In the genomic region with DNA sequence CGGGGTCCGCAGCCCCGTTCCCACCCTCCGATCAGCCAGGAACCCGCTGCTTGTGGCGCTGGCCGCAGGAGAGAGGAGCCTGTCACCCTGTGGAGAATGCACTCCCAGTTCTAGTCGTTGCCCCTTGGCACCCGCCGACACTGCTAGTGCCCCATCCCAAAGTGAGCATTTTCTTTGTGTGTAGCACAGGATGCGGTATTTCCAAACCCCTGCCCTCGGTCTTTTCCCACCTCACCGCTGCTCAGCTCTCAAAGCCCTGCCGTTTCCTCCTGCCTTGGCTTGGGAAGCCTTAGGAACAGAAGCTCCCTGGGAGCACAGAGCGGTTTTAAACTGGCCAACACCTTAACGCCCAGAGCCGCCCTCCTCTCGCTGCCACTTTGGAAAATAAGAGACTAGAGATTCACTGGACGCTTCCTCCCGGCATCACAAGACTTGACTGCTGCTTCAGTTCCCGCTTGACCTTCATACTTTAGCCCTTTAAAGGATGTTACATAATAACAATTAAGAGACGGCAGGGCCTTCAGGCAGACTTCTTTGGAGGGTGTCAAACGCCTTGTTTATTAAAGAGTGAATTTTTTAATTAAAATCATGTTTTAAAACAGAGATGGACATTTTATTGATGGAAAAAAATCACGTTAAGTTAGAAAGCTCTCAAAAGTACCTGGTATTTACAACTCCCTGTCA, we compare ENCODE assay signal across 1 cellular context.
TF ChIP-seq lines count a peak whose summit lies in the region.

No MANE protein-coding gene starts in this region.

TF ChIP-seq in HepG2, 621 proteins besides CTCF, POLR2A, EP300 and RAD21 (continues in another document):
- TF ChIP-seq, protein P1, sequence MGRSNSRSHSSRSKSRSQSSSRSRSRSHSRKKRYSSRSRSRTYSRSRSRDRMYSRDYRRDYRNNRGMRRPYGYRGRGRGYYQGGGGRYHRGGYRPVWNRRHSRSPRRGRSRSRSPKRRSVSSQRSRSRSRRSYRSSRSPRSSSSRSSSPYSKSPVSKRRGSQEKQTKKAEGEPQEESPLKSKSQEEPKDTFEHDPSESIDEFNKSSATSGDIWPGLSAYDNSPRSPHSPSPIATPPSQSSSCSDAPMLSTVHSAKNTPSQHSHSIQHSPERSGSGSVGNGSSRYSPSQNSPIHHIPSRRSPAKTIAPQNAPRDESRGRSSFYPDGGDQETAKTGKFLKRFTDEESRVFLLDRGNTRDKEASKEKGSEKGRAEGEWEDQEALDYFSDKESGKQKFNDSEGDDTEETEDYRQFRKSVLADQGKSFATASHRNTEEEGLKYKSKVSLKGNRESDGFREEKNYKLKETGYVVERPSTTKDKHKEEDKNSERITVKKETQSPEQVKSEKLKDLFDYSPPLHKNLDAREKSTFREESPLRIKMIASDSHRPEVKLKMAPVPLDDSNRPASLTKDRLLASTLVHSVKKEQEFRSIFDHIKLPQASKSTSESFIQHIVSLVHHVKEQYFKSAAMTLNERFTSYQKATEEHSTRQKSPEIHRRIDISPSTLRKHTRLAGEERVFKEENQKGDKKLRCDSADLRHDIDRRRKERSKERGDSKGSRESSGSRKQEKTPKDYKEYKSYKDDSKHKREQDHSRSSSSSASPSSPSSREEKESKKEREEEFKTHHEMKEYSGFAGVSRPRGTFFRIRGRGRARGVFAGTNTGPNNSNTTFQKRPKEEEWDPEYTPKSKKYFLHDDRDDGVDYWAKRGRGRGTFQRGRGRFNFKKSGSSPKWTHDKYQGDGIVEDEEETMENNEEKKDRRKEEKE (IDR thresholded peaks at IDR 0.05) = no peak
- TF ChIP-seq ZNF550 (CRISPR knock-in tag; IDR thresholded peaks at IDR 0.05; ENCODE audit: borderline replicate concordance) = 0 out of 2 replicates have a peak, but pooled peaks have one; percentile 28
- TF ChIP-seq ZSCAN25 (CRISPR knock-in tag; IDR thresholded peaks at IDR 0.05) = 0 out of 2 replicates have a peak, but pooled peaks have one; percentile 41
- TF ChIP-seq, protein P2, sequence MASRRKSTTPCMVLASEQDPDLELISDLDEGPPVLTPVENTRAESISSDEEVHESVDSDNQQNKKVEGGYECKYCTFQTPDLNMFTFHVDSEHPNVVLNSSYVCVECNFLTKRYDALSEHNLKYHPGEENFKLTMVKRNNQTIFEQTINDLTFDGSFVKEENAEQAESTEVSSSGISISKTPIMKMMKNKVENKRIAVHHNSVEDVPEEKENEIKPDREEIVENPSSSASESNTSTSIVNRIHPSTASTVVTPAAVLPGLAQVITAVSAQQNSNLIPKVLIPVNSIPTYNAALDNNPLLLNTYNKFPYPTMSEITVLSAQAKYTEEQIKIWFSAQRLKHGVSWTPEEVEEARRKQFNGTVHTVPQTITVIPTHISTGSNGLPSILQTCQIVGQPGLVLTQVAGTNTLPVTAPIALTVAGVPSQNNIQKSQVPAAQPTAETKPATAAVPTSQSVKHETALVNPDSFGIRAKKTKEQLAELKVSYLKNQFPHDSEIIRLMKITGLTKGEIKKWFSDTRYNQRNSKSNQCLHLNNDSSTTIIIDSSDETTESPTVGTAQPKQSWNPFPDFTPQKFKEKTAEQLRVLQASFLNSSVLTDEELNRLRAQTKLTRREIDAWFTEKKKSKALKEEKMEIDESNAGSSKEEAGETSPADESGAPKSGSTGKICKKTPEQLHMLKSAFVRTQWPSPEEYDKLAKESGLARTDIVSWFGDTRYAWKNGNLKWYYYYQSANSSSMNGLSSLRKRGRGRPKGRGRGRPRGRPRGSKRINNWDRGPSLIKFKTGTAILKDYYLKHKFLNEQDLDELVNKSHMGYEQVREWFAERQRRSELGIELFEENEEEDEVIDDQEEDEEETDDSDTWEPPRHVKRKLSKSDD (CRISPR knock-in tag; IDR thresholded peaks at IDR 0.05; ENCODE audit: low read depth) = no peak
- peak; percentile 57; the same call in 1 of the 2 replicates for TF ChIP-seq ZNF292 (CRISPR knock-in tag; IDR thresholded peaks at IDR 0.05; ENCODE audit: borderline replicate concordance, low read depth)
- TF ChIP-seq, protein P3, sequence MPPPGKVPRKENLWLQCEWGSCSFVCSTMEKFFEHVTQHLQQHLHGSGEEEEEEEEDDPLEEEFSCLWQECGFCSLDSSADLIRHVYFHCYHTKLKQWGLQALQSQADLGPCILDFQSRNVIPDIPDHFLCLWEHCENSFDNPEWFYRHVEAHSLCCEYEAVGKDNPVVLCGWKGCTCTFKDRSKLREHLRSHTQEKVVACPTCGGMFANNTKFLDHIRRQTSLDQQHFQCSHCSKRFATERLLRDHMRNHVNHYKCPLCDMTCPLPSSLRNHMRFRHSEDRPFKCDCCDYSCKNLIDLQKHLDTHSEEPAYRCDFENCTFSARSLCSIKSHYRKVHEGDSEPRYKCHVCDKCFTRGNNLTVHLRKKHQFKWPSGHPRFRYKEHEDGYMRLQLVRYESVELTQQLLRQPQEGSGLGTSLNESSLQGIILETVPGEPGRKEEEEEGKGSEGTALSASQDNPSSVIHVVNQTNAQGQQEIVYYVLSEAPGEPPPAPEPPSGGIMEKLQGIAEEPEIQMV (CRISPR knock-in tag; IDR thresholded peaks at IDR 0.05; ENCODE audit: low read depth) = 0 out of 2 replicates have a peak, but pooled peaks have one; percentile 27
- peak; percentile 44; the same call in 1 of the 2 replicates for TF ChIP-seq ZNF691 (CRISPR knock-in tag; IDR thresholded peaks at IDR 0.05; ENCODE audit: borderline replicate concordance, low read depth)
- 0 out of 2 replicates have a peak, but pooled peaks have one; percentile 51 for TF ChIP-seq ZNF678 (CRISPR knock-in tag; IDR thresholded peaks at IDR 0.05)
- peak; percentile 4; the same call in 1 of the 2 replicates for TF ChIP-seq KDM5B (CRISPR knock-in tag; IDR thresholded peaks at IDR 0.05; ENCODE audit: borderline replicate concordance)
- 0 out of 2 replicates have a peak, but pooled peaks have one; percentile 2 for TF ChIP-seq TOPORS (CRISPR knock-in tag; IDR thresholded peaks at IDR 0.05)
- TF ChIP-seq ZNF280B (CRISPR knock-in tag; IDR thresholded peaks at IDR 0.05; ENCODE audit: borderline replicate concordance) = 0 out of 2 replicates have a peak, but pooled peaks have one; percentile 23
- 0 out of 2 replicates have a peak, but pooled peaks have one; percentile 47 for TF ChIP-seq ZNF619 (CRISPR knock-in tag; IDR thresholded peaks at IDR 0.05)
- TF ChIP-seq GZF1 (CRISPR knock-in tag; IDR thresholded peaks at IDR 0.05) = peak; percentile 55; the same call in 1 of the 2 replicates
- TF ChIP-seq NONO (IDR thresholded peaks at IDR 0.05) = no peak
- peak; percentile 31; the same call in 1 of the 2 replicates for TF ChIP-seq NONO (CRISPR knock-in tag; conservative IDR thresholded peaks at IDR 0.05)
- TF ChIP-seq ZNF160 (CRISPR knock-in tag; IDR thresholded peaks at IDR 0.05) = peak; percentile 10; the same call in 1 of the 2 replicates
- no peak for TF ChIP-seq LCORL (IDR thresholded peaks at IDR 0.05)
- peak; percentile 51; the same call in 1 of the 2 replicates for TF ChIP-seq LCORL (CRISPR knock-in tag; IDR thresholded peaks at IDR 0.05)
- peak; percentile 31; the same call in 1 of the 2 replicates for TF ChIP-seq MEF2D (CRISPR knock-in tag; IDR thresholded peaks at IDR 0.05)
- peak; percentile 33; the same call in 1 of the 2 replicates for TF ChIP-seq HNF1B (CRISPR knock-in tag; IDR thresholded peaks at IDR 0.05)
- 0 out of 2 replicates have a peak, but pooled peaks have one; percentile 10 for TF ChIP-seq HNF4G (IDR thresholded peaks at IDR 0.05; ENCODE audit: borderline replicate concordance, low read depth, low read length)
- TF ChIP-seq HNF4G (CRISPR knock-in tag; IDR thresholded peaks at IDR 0.05; ENCODE audit: borderline replicate concordance, low read depth) = no peak
- no peak for TF ChIP-seq SMARCE1 (IDR thresholded peaks at IDR 0.05; ENCODE audit: borderline replicate concordance)
- peak; percentile 32; the same call in 1 of the 2 replicates for TF ChIP-seq SIN3A (IDR thresholded peaks at IDR 0.05; ENCODE audit: borderline replicate concordance, low read depth, low read length)
- no peak for TF ChIP-seq HHEX (CRISPR knock-in tag; IDR thresholded peaks at IDR 0.05)
- TF ChIP-seq, protein P4, sequence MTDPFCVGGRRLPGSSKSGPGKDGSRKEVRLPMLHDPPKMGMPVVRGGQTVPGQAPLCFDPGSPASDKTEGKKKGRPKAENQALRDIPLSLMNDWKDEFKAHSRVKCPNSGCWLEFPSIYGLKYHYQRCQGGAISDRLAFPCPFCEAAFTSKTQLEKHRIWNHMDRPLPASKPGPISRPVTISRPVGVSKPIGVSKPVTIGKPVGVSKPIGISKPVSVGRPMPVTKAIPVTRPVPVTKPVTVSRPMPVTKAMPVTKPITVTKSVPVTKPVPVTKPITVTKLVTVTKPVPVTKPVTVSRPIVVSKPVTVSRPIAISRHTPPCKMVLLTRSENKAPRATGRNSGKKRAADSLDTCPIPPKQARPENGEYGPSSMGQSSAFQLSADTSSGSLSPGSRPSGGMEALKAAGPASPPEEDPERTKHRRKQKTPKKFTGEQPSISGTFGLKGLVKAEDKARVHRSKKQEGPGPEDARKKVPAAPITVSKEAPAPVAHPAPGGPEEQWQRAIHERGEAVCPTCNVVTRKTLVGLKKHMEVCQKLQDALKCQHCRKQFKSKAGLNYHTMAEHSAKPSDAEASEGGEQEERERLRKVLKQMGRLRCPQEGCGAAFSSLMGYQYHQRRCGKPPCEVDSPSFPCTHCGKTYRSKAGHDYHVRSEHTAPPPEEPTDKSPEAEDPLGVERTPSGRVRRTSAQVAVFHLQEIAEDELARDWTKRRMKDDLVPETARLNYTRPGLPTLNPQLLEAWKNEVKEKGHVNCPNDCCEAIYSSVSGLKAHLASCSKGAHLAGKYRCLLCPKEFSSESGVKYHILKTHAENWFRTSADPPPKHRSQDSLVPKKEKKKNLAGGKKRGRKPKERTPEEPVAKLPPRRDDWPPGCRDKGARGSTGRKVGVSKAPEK (CRISPR knock-in tag; IDR thresholded peaks at IDR 0.05; ENCODE audit: borderline replicate concordance) = peak; percentile 83; the same call in 1 of the 2 replicates
- TF ChIP-seq, protein P5, sequence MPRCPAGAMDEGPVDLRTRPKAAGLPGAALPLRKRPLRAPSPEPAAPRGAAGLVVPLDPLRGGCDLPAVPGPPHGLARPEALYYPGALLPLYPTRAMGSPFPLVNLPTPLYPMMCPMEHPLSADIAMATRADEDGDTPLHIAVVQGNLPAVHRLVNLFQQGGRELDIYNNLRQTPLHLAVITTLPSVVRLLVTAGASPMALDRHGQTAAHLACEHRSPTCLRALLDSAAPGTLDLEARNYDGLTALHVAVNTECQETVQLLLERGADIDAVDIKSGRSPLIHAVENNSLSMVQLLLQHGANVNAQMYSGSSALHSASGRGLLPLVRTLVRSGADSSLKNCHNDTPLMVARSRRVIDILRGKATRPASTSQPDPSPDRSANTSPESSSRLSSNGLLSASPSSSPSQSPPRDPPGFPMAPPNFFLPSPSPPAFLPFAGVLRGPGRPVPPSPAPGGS (CRISPR knock-in tag; IDR thresholded peaks at IDR 0.05) = no peak
- TF ChIP-seq ZNF333 (CRISPR knock-in tag; IDR thresholded peaks at IDR 0.05; ENCODE audit: borderline replicate concordance) = no peak
- no peak for TF ChIP-seq MYC (CRISPR knock-in tag; IDR thresholded peaks at IDR 0.05; ENCODE audit: borderline replicate concordance)
- TF ChIP-seq KMT2A (CRISPR knock-in tag; IDR thresholded peaks at IDR 0.05) = 0 out of 2 replicates have a peak, but pooled peaks have one; percentile 7
- no peak for TF ChIP-seq HMGXB3 (CRISPR knock-in tag; IDR thresholded peaks at IDR 0.05; ENCODE audit: borderline replicate concordance)
- peak; percentile 43 for TF ChIP-seq XRCC5 (optimal IDR thresholded peaks at IDR 0.05; ENCODE audit: low read length)
